8 cellular contexts compared by ENCODE assay signal in genomic region chr5:69166686-69167487, GRCh38. TPM values are rescaled to one million over a fixed set of nuclear protein-coding genes. Genes with fewer than 3 reads are reported as not detected.
DNase-seq lines count a peak whose midpoint lies in the region; ATAC-seq, FAIRE-seq and TF ChIP-seq lines count a peak whose summit lies in the region.

Gene CCNB1 (plus strand): TSS chr5:69167150. CDS start chr5:69167263, 113 bp downstream.

- DNase-seq in GM12891 (ENCODE audit: insufficient read length, low spot score) (peak; percentile 97), NCI-H1417 treated with DMSO at 0.1 percent for 48 hours (lab: John Stamatoyannopoulos, UW) (peak; percentile 87), SW 1271 (lab: John Stamatoyannopoulos, UW) (peak; percentile 96 to 99), Right ventricle myocardium inferior (ENCODE audit: missing footprints) (peak; percentile 98), pancreas (peak; percentile 98 to 100 (median 99)), tibial artery (peak; percentile 96 to 98)
- DNase-seq in activated naive CD8-positive, alpha-beta T cell treated with anti-CD3 and anti-CD28 coated beads, Interleukin-2, amount 10 ng/mL, durations not matched to agents 7 days and 5 days, result peak; percentile 98

- FAIRE-seq in GM12891 (lab: Jason Lieb, UNC) (peak; percentile 99), pancreas (lab: Jason Lieb, UNC) (peak; percentile 63)

- TF ChIP-seq CTCF in pancreas (IDR thresholded peaks at IDR 0.05) (no peak), tibial artery (IDR thresholded peaks at IDR 0.05) (no peak)

- no peaks in the 10 kb centered on the region for H3K27me3 Mint-ChIP-seq in activated naive CD8-positive, alpha-beta T cell treated with anti-CD3 and anti-CD28 coated beads, Interleukin-2, amount 10 ng/mL, durations not matched to agents 7 days and 5 days

- H3K4me3 ChIP-seq in pancreas (peak within 1 kb of the TSS; percentile 61 to 68 (median 64)), tibial artery (peak within 1 kb of the TSS; percentile 66)

- H3K27ac ChIP-seq in pancreas (peak within 1 kb of the TSS in 3 of 4 donors; percentile 50 to 59 (median 56)), tibial artery (peak within 1 kb of the TSS; percentile 33 to 59)

- H3K9me3 ChIP-seq in pancreas (no peaks in the 10 kb centered on the region), tibial artery (no peaks in the 10 kb centered on the region)

- TF ChIP-seq POLR2A in GM12891 (IDR thresholded peaks at IDR 0.05; ENCODE audit: low read depth, low read length), result 0 out of 2 replicates have a peak, but pooled peaks have one; percentile 33

- H3K36me3 ChIP-seq in pancreas (no peaks in the 10 kb centered on the region), tibial artery (peaks cover 0 to 16% (median 0%) of the 10 kb centered on the region in 3 donors)

- peaks cover 36% of the 10 kb centered on the region for H3K4me1 Mint-ChIP-seq in activated naive CD8-positive, alpha-beta T cell treated with anti-CD3 and anti-CD28 coated beads, Interleukin-2, amount 10 ng/mL, durations not matched to agents 7 days and 5 days

- ATAC-seq in HG02798 (IDR thresholded peaks at IDR 0.05; ENCODE audit: poor library complexity, unreplicated experiment) (peak; percentile 100), Right ventricle myocardium inferior (peak; percentile 100), pancreas (peak; percentile 99 to 100 (median 100))
- ATAC-seq in activated naive CD8-positive, alpha-beta T cell treated with anti-CD3 and anti-CD28 coated beads, Interleukin-2, amount 10 ng/mL, durations not matched to agents 7 days and 5 days (ENCODE audit: low read depth), result peak; percentile 98

- H3K27me3 ChIP-seq in pancreas, result no peaks in the 10 kb centered on the region
- no peaks in the 10 kb centered on the region for H3K27me3 ChIP-seq in tibial artery

- H3K27ac Mint-ChIP-seq in activated naive CD8-positive, alpha-beta T cell treated with anti-CD3 and anti-CD28 coated beads, Interleukin-2, amount 10 ng/mL, durations not matched to agents 7 days and 5 days, result peak within 1 kb of the TSS; percentile 96

- H3K4me3 Mint-ChIP-seq in activated naive CD8-positive, alpha-beta T cell treated with anti-CD3 and anti-CD28 coated beads, Interleukin-2, amount 10 ng/mL, durations not matched to agents 7 days and 5 days, result peak within 1 kb of the TSS; percentile 97

- H3K4me1 ChIP-seq in pancreas (peaks cover 0 to 14% (median 10%) of the 10 kb centered on the region in 3 donors), tibial artery (peaks cover 0 to 19% (median 12%) of the 10 kb centered on the region in 4 donors)

- H3K36me3 Mint-ChIP-seq in activated naive CD8-positive, alpha-beta T cell treated with anti-CD3 and anti-CD28 coated beads, Interleukin-2, amount 10 ng/mL, durations not matched to agents 7 days and 5 days, result peaks cover 37% of the 10 kb centered on the region

- WGBS in pancreas, 2 donors, result 1 to 2% methylated on average over 50 of the region's 50 CpGs

- POLR2A ChIA-PET in activated naive CD8-positive, alpha-beta T cell treated with anti-CD3 and anti-CD28 coated beads, Interleukin-2, amount 10 ng/mL, durations not matched to agents 7 days and 5 days (lab: Charles Lee), result interaction anchor here (0.5 to 4.0 kb wide), 12 partner anchors 8 to 887 kb away, joined by 3 to 34 read pairs (median 4); partner anchors contain the start of genes CDK7, CENPH and SLC30A5

- H3K9me3 Mint-ChIP-seq in activated naive CD8-positive, alpha-beta T cell treated with anti-CD3 and anti-CD28 coated beads, Interleukin-2, amount 10 ng/mL, durations not matched to agents 7 days and 5 days, result no peaks in the 10 kb centered on the region

- intact Hi-C loops in Right ventricle myocardium inferior (cut with DNase I) (loop anchor here (2.0 to 5.0 kb wide), 3 partner anchors 22 to 166 kb away; partner anchors contain the start of genes CCDC125, CDK7 and CENPH), pancreas (cut with DNase I) (no loop called here), tibial artery (cut with DNase I; ENCODE audit: low total_unique reads) (no loop called here)

TF ChIP-seq in GM12891, 5 proteins besides CTCF, POLR2A, EP300 and RAD21:
- TF ChIP-seq POU2F2 (IDR thresholded peaks at IDR 0.05; ENCODE audit: low read depth, low read length), result no peak
- TF ChIP-seq PAX5 (IDR thresholded peaks at IDR 0.05; ENCODE audit: insufficient read depth, low read length, severe bottlenecking), result no peak
- no peak for TF ChIP-seq SPI1 (IDR thresholded peaks at IDR 0.05; ENCODE audit: low read depth, low read length)
- no peak for TF ChIP-seq TAF1 (IDR thresholded peaks at IDR 0.05; ENCODE audit: low read depth, low read length)
- TF ChIP-seq POLR2AphosphoS5 (IDR thresholded peaks at IDR 0.05; ENCODE audit: low read depth, low read length), result 0 out of 2 replicates have a peak, but pooled peaks have one; percentile 35
TF ChIP-seq in GM12891: peak in this region for 1.

RNA-seq across cellular contexts. Expression of gene CCNB1, which starts in this region (rescaled TPM):
- 116 TPM for polyA plus RNA-seq in GM12891 (2012; ENCODE audit: low read depth, missing spikeins)
- total RNA-seq in activated naive CD8-positive, alpha-beta T cell treated with anti-CD3 and anti-CD28 coated beads, Interleukin-2, amount 10 ng/mL, durations not matched to agents 7 days and 5 days, result 100 to 1,000 TPM; 116 to 118 TPM
- total RNA-seq in Right ventricle myocardium inferior (3.5 TPM), pancreas (1 to 10 TPM; 1.4 to 3.3 (median 3.2) TPM)
- polyA plus RNA-seq in pancreas, result 1 to 10 TPM; 1.3 to 2.3 TPM

Comparison
In these comparisons a context has a peak if more than half of its experiments do, and no peak if none do; other contexts are left out.
1. Peak in every context shown above with its lines: DNase-seq, ATAC-seq, H3K4me3 ChIP-seq and H3K27ac ChIP-seq.
2. RNA of gene CCNB1 (total RNA-seq): 116 to 118 TPM in activated naive CD8-positive, alpha-beta T cell treated with anti-CD3 and anti-CD28 coated beads, Interleukin-2, amount 10 ng/mL, durations not matched to agents 7 days and 5 days; 3.5 TPM in Right ventricle myocardium inferior (single experiment) and 1.4 to 3.3 TPM in pancreas; every median in the first group is over 10 times any median in the second.